10 cellular contexts compared by ENCODE assay signal in the genomic region with DNA sequence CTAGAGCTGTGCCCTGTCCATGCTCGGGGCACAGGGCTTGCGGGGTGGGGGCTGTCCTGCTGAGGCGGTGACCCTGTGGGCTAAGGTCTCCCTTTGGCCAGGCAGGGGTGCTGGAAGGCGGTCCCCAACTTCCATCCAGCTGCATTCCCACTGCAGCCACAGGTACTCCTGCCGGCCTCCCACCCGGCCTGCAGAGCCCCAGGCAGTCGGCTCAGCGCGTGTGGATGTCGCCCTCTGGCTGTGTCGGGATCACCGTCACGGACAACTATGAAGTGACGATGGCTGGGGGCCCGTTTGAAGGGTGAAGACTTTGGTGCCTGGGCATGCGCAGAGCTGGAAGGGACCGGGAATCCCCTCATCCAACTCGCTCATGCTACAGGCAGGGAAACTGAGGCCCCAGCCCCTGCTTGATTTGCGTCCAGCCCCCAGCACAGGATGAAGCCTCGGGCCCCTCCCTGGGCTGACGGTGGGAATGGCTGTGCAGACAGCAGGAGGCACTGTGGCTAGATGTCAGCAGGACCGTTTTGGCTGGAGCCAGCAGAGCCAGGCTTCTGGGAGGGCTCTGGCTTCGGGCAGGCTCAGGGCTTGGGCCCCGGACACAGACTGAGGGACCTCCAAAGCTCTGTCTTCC. TPM values are rescaled to one million over a fixed set of nuclear protein-coding genes. Genes with fewer than 3 reads are reported as not detected.
DNase-seq lines count a peak whose midpoint lies in the region; ATAC-seq, FAIRE-seq and TF ChIP-seq lines count a peak whose summit lies in the region.
"Had no signal": no experiment of that assay in that cellular context is flagged by ENCODE, and none has a peak within 500 bp of the region (broad histone marks: within the 10 kb centered on the region; RNA-seq: fewer than 3 reads in every experiment).

No MANE protein-coding gene starts in this region.

- TF ChIP-seq EP300 in A549 (IDR thresholded peaks at IDR 0.05), result no peak

- peak in 1 of 2 experiments; percentile 7; a peak in 2 of 6 replicates for ATAC-seq in A549

- 65% methylated on average over 14 of the region's 24 CpGs for WGBS in A549 (ENCODE audit: missing lambda C conversion rate)

- FAIRE-seq in A549 (lab: Jason Lieb, UNC), result no peak

- peak; percentile 19; the same call in 2 of the 3 replicates for TF ChIP-seq CTCF in A549 (IDR thresholded peaks at IDR 0.05)

- H3K4me3 ChIP-seq in A549, result no peak overlapping the region

- DNase-seq in A549 (ENCODE audit: low read depth in 1 of 2, low spot score in 1 of 2) (peak in 1 of 2 experiments; percentile 51), HEK293T (ENCODE audit: extremely low spot score) (peak; percentile 38), cerebellar cortex (ENCODE audit: low spot score) (peak; percentile 40), lung microvascular endothelial cell (ENCODE audit: low read depth in 2 of 2) (peak; percentile 44 to 78), mucosa of gallbladder (ENCODE audit: low spot score) (no peak)
- no peak for DNase-seq in activated CD4-positive, alpha-beta T cell treated with anti-CD3 and anti-CD28 coated beads, Interleukin-2, amount 50 U/mL, for 4 hours
- DNase-seq in activated CD4-positive, alpha-beta T cell treated with anti-CD3 and anti-CD28 coated beads, Interleukin-2, amount 10 ng/mL, durations not matched to agents 7 days and 5 days, result no peak
- DNase-seq in activated CD4-positive, alpha-beta T cell treated with anti-CD3 and anti-CD28 coated beads, Interleukin-2, amount 50 U/mL, for 48 hours, result no peak
- DNase-seq: CD4-positive, alpha-beta memory T cell; SIG-M5 had no signal

- peak overlapping the region in 1 of 2 experiments; percentile 97; a peak in 4 of 6 replicates for H3K27ac ChIP-seq in A549

- H3K9me3 Mint-ChIP-seq in activated CD4-positive, alpha-beta T cell treated with anti-CD3 and anti-CD28 coated beads, Interleukin-2, amount 10 ng/mL, durations not matched to agents 7 days and 5 days, result no peaks in the 10 kb centered on the region
- H3K9me3 Mint-ChIP-seq: CD4-positive, alpha-beta memory T cell had no signal

- no peak overlapping the region for H3K4me3 Mint-ChIP-seq in activated CD4-positive, alpha-beta T cell treated with anti-CD3 and anti-CD28 coated beads, Interleukin-2, amount 10 ng/mL, durations not matched to agents 7 days and 5 days
- H3K4me3 Mint-ChIP-seq: CD4-positive, alpha-beta memory T cell had no signal

- POLR2A ChIA-PET in A549 (lab: Yijun Ruan, JAX), result interaction anchor here (1.3 kb wide), 1 partner anchor 21 kb away, joined by 3 read pairs; no protein-coding TSS in a partner anchor
- POLR2A ChIA-PET in HEK293T (lab: Yijun Ruan, JAX), result interaction anchor here (0.6 to 1.1 kb wide), 2 partner anchors 12 to 39 kb away, joined by 3 read pairs; no protein-coding TSS in a partner anchor
- POLR2A ChIA-PET in activated CD4-positive, alpha-beta T cell treated with anti-CD3 and anti-CD28 coated beads, Interleukin-2, amount 10 ng/mL, durations not matched to agents 7 days and 5 days (lab: Charles Lee), result no interaction called here

- no peak overlapping the region for H3K4me2 ChIP-seq in A549

- peaks cover 46% of the 10 kb centered on the region for H3K4me1 ChIP-seq in A549

- H3K27me3 Mint-ChIP-seq in activated CD4-positive, alpha-beta T cell treated with anti-CD3 and anti-CD28 coated beads, Interleukin-2, amount 10 ng/mL, durations not matched to agents 7 days and 5 days, result no peaks in the 10 kb centered on the region

- CTCF ChIA-PET in A549 (lab: Yijun Ruan, JAX), result interaction anchor here (0.6 to 9.5 kb wide), 11 partner anchors 9 to 789 kb away, joined by 3 to 204 read pairs (median 4); a partner anchor contains a TSS
- CTCF ChIA-PET in HEK293T (lab: Yijun Ruan, JAX), result no interaction called here
- CTCF ChIA-PET in activated CD4-positive, alpha-beta T cell treated with anti-CD3 and anti-CD28 coated beads, Interleukin-2, amount 10 ng/mL, durations not matched to agents 7 days and 5 days (lab: Charles Lee), result interaction anchor here (0.6 to 0.9 kb wide), 2 partner anchors 10 to 17 kb away, joined by 3 to 4 read pairs; no protein-coding TSS in a partner anchor

- no peaks in the 10 kb centered on the region for H3K9me3 ChIP-seq in A549

- TF ChIP-seq RAD21 in A549 (conservative IDR thresholded peaks at IDR 0.05 in 1 of 2, IDR thresholded peaks at IDR 0.05 in 1 of 2), result peak in 1 of 2 experiments; percentile 47; a peak in 2 of 5 replicates

- H3K36me3 Mint-ChIP-seq in activated CD4-positive, alpha-beta T cell treated with anti-CD3 and anti-CD28 coated beads, Interleukin-2, amount 10 ng/mL, durations not matched to agents 7 days and 5 days (ENCODE audit: low read depth), result no peaks in the 10 kb centered on the region
- H3K36me3 Mint-ChIP-seq: CD4-positive, alpha-beta memory T cell had no signal

- no peak for TF ChIP-seq POLR2A in A549 (IDR thresholded peaks at IDR 0.05; ENCODE audit: low read length)

- peaks cover 3% of the 10 kb centered on the region for H3K4me1 Mint-ChIP-seq in activated CD4-positive, alpha-beta T cell treated with anti-CD3 and anti-CD28 coated beads, Interleukin-2, amount 10 ng/mL, durations not matched to agents 7 days and 5 days

- no peak overlapping the region for H3K27ac Mint-ChIP-seq in activated CD4-positive, alpha-beta T cell treated with anti-CD3 and anti-CD28 coated beads, Interleukin-2, amount 10 ng/mL, durations not matched to agents 7 days and 5 days
- H3K27ac Mint-ChIP-seq: CD4-positive, alpha-beta memory T cell had no signal

TF ChIP-seq in A549, 52 proteins besides CTCF, POLR2A, EP300 and RAD21 (continues in another document):
- TF ChIP-seq POLR2AphosphoS2 (conservative IDR thresholded peaks at IDR 0.05; ENCODE audit: low read length), result 0 out of 2 replicates have a peak, but pooled peaks have one; percentile 14
- TF ChIP-seq KDM1A (IDR thresholded peaks at IDR 0.05; ENCODE audit: low read depth), result no peak
- 0 out of 3 replicates have a peak, but pooled peaks have one; percentile 7 for TF ChIP-seq SMC3 (IDR thresholded peaks at IDR 0.05)
- no peak for TF ChIP-seq NPAS2 (CRISPR knock-in tag; IDR thresholded peaks at IDR 0.05; ENCODE audit: borderline replicate concordance)

TF ChIP-seq in HEK293T, 16 proteins besides CTCF, POLR2A, EP300 and RAD21 (continues in another document):
- no peak for TF ChIP-seq ZNF384 (IDR thresholded peaks at IDR 0.05)
- TF ChIP-seq SP1 (IDR thresholded peaks at IDR 0.05), result no peak
- no peak for TF ChIP-seq SUZ12 (IDR thresholded peaks at IDR 0.05)
- no peak for TF ChIP-seq FOXA1 (IDR thresholded peaks at IDR 0.05)
- TF ChIP-seq, protein P1, sequence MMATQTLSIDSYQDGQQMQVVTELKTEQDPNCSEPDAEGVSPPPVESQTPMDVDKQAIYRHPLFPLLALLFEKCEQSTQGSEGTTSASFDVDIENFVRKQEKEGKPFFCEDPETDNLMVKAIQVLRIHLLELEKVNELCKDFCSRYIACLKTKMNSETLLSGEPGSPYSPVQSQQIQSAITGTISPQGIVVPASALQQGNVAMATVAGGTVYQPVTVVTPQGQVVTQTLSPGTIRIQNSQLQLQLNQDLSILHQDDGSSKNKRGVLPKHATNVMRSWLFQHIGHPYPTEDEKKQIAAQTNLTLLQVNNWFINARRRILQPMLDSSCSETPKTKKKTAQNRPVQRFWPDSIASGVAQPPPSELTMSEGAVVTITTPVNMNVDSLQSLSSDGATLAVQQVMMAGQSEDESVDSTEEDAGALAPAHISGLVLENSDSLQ (IDR thresholded peaks at IDR 0.05), result no peak
- TF ChIP-seq CTBP1 (IDR thresholded peaks at IDR 0.05; ENCODE audit: borderline replicate concordance), result no peak
- no peak for TF ChIP-seq L3MBTL2 (conservative IDR thresholded peaks at IDR 0.05)
- TF ChIP-seq ARNT (IDR thresholded peaks at IDR 0.05), result no peak
- no peak for TF ChIP-seq NFRKB (IDR thresholded peaks at IDR 0.05)

RNA-seq across cellular contexts. Expression of a gene that starts 2.3 kb away (rescaled TPM):
- 18.4 and 22.0 TPM in 2 replicates for polyA plus RNA-seq in A549 (2011; rRNA removed)
- 22.6 and 32.6 TPM in 2 replicates for polyA plus RNA-seq in A549 (2012; cell fraction: cytosol; rRNA removed)
- polyA plus RNA-seq in A549 (2012; cell fraction: nucleus; rRNA removed), result 86.6 and 140 TPM in 2 replicates
- polyA plus RNA-seq in A549 (2017; fragmentation: RNase III; extraction: RNeasy Plus Mini Kit Qiagen cat#74134 plus additional on column Dnase treatment), result 14.3 to 16.1 TPM (median 15.8 TPM) in 3 replicates
- polyA minus RNA-seq in A549 (2011; rRNA and poly(A)+ RNA removed), result 51.8 and 53.5 TPM in 2 replicates
- total RNA-seq in lung microvascular endothelial cell, result under 0.01 TPM in 2 replicates
- total RNA-seq in activated CD4-positive, alpha-beta T cell treated with anti-CD3 and anti-CD28 coated beads, Interleukin-2, amount 10 ng/mL, durations not matched to agents 7 days and 5 days, result not detected
- total RNA-seq in mucosa of gallbladder, result 39.8 TPM
- total RNA-seq: CD4-positive, alpha-beta memory T cell had no signal
- polyA plus RNA-seq: CD4-positive, alpha-beta memory T cell had no signal

RNA-seq across cellular contexts. Expression of a gene that starts 11.5 kb away (rescaled TPM):
- polyA plus RNA-seq in A549 (2011; rRNA removed) (83.9 and 89.3 TPM in 2 replicates), A549 (2017; fragmentation: RNase III; extraction: RNeasy Plus Mini Kit Qiagen cat#74134 plus additional on column Dnase treatment) (75.9 to 81.0 TPM (median 78.3 TPM) in 3 replicates)
- polyA plus RNA-seq in A549 (2012; cell fraction: cytosol; rRNA removed), result 158 and 161 TPM in 2 replicates
- polyA plus RNA-seq in A549 (2012; cell fraction: nucleus; rRNA removed), result 102 and 111 TPM in 2 replicates
- 22.6 and 32.9 TPM in 2 replicates for polyA minus RNA-seq in A549 (2011; rRNA and poly(A)+ RNA removed)
- total RNA-seq in lung microvascular endothelial cell (13.3 and 17.9 TPM in 2 replicates), mucosa of gallbladder (23.7 TPM)
- 10 to 100 TPM; 23.1 to 29.3 TPM for total RNA-seq in activated CD4-positive, alpha-beta T cell treated with anti-CD3 and anti-CD28 coated beads, Interleukin-2, amount 10 ng/mL, durations not matched to agents 7 days and 5 days

RNA-seq across cellular contexts. Expression of a gene that starts 27.8 kb away (rescaled TPM):
- polyA plus RNA-seq in A549 (2011; rRNA removed) (61.0 and 67.9 TPM in 2 replicates), A549 (2017; fragmentation: RNase III; extraction: RNeasy Plus Mini Kit Qiagen cat#74134 plus additional on column Dnase treatment) (93.1 to 106 TPM (median 101 TPM) in 3 replicates)
- 47.0 and 67.0 TPM in 2 replicates for polyA plus RNA-seq in A549 (2012; cell fraction: cytosol; rRNA removed)
- 433 and 488 TPM in 2 replicates for polyA plus RNA-seq in A549 (2012; cell fraction: nucleus; rRNA removed)
- polyA minus RNA-seq in A549 (2011; rRNA and poly(A)+ RNA removed), result 25.5 and 36.5 TPM in 2 replicates
- total RNA-seq in lung microvascular endothelial cell (18.1 and 56.9 TPM in 2 replicates), mucosa of gallbladder (56.6 TPM)
- total RNA-seq in activated CD4-positive, alpha-beta T cell treated with anti-CD3 and anti-CD28 coated beads, Interleukin-2, amount 10 ng/mL, durations not matched to agents 7 days and 5 days, result 10 to 100 TPM; 24.7 to 29.3 TPM

RNA-seq across cellular contexts. Expression of a gene that starts 54.1 kb away (rescaled TPM):
- polyA plus RNA-seq in A549 (2011; rRNA removed) (14.6 and 18.4 TPM in 2 replicates), A549 (2017; fragmentation: RNase III; extraction: RNeasy Plus Mini Kit Qiagen cat#74134 plus additional on column Dnase treatment) (48.0 to 48.7 TPM (median 48.1 TPM) in 3 replicates)
- 50.9 and 73.0 TPM in 2 replicates for polyA plus RNA-seq in A549 (2012; cell fraction: cytosol; rRNA removed)
- 263 and 419 TPM in 2 replicates for polyA plus RNA-seq in A549 (2012; cell fraction: nucleus; rRNA removed)
- polyA minus RNA-seq in A549 (2011; rRNA and poly(A)+ RNA removed), result 28.4 and 51.5 TPM in 2 replicates
- total RNA-seq in lung microvascular endothelial cell (24.4 and 26.8 TPM in 2 replicates), mucosa of gallbladder (108 TPM)
- total RNA-seq in activated CD4-positive, alpha-beta T cell treated with anti-CD3 and anti-CD28 coated beads, Interleukin-2, amount 10 ng/mL, durations not matched to agents 7 days and 5 days, result 100 to 1,000 TPM in 1 of 2 experiments, 10 to 100 TPM in 1; 90.6 to 104 TPM

Comparison
In these comparisons a context has a peak if more than half of its experiments do, and no peak if none do; other contexts are left out.
1. DNase-seq: peak in HEK293T (single experiment), cerebellar cortex (single experiment) and lung microvascular endothelial cell (2 of 2); none in activated CD4-positive, alpha-beta T cell treated with anti-CD3 and anti-CD28 coated beads, Interleukin-2, amount 50 U/mL, for 4 hours (0 of 2), activated CD4-positive, alpha-beta T cell treated with anti-CD3 and anti-CD28 coated beads, Interleukin-2, amount 10 ng/mL, durations not matched to agents 7 days and 5 days (single experiment), activated CD4-positive, alpha-beta T cell treated with anti-CD3 and anti-CD28 coated beads, Interleukin-2, amount 50 U/mL, for 48 hours (0 of 2) and mucosa of gallbladder (single experiment).
2. RNA of a gene that starts 2.3 kb away (total RNA-seq): 39.8 TPM in mucosa of gallbladder (single experiment); not detected in activated CD4-positive, alpha-beta T cell treated with anti-CD3 and anti-CD28 coated beads, Interleukin-2, amount 10 ng/mL, durations not matched to agents 7 days and 5 days and under 0.01 TPM in lung microvascular endothelial cell; every median in the first group is over 10 times any median in the second.